In genomic region chr2:236981710-236982485, GRCh38 we compare ENCODE assay signal across 19 cellular contexts.
"Had no signal": no experiment of that assay in that cellular context is flagged by ENCODE, and none has a peak within 500 bp of the region (broad histone marks: within the 10 kb centered on the region; RNA-seq: fewer than 3 reads in every experiment).

No MANE protein-coding gene starts in this region.

- H3K27ac ChIP-seq: gastrocnemius medialis, left lung, prostate gland, sigmoid colon, stomach, thyroid gland had no signal

- H3K4me3 ChIP-seq: gastrocnemius medialis, hepatocyte, left lung, prostate gland, sigmoid colon, stomach, thyroid gland had no signal

- H3K27ac Mint-ChIP-seq: dendritic cell treated with granulocyte-macrophage colony-stimulating factor and Interleukin-4, amounts not matched to agents 40 ng/mL and 50 ng/mL, for 4 days; naive thymus-derived CD4-positive, alpha-beta T cell had no signal

- H3K27me3 ChIP-seq: hepatocyte, left lung, sigmoid colon, stomach, thyroid gland had no signal

- H3K9me3 ChIP-seq: gastrocnemius medialis, prostate gland, thyroid gland had no signal

- H3K79me2 ChIP-seq: hepatocyte had no signal

- DNase-seq: central memory CD4-positive, alpha-beta T cell; effector memory CD4-positive, alpha-beta T cell; foreskin fibroblast; gastrocnemius medialis; head of caudate nucleus; left cardiac atrium; left lung; mesenchymal stem cell; midbrain; naive thymus-derived CD4-positive, alpha-beta T cell; right cardiac atrium; sigmoid colon; stimulated activated naive CD4-positive, alpha-beta T cell treated with Interleukin-2 at 50 U/mL for 16 hours; stomach; thyroid gland; trophoblast cell had no signal

- ATAC-seq: gastrocnemius medialis; left cardiac atrium; left lung; naive thymus-derived CD4-positive, alpha-beta T cell; right cardiac atrium had no signal

- H3K36me3 ChIP-seq: gastrocnemius medialis, left lung, prostate gland, sigmoid colon, stomach, thyroid gland had no signal

- H3K4me2 ChIP-seq: hepatocyte had no signal

- H3K4me3 Mint-ChIP-seq: dendritic cell treated with granulocyte-macrophage colony-stimulating factor and Interleukin-4, amounts not matched to agents 40 ng/mL and 50 ng/mL, for 4 days had no signal

- H3K4me1 ChIP-seq: left lung, prostate gland, sigmoid colon had no signal

- H2AFZ ChIP-seq: hepatocyte had no signal

- H3K4me1 Mint-ChIP-seq: naive thymus-derived CD4-positive, alpha-beta T cell had no signal
